ENCODE assay signal across 23 cellular contexts in genomic region chr1:231401478-231401877, GRCh38.
"Had no signal": no experiment of that assay in that cellular context is flagged by ENCODE, and none has a peak within 500 bp of the region (broad histone marks: within the 10 kb centered on the region; RNA-seq: fewer than 3 reads in every experiment).

No MANE protein-coding gene starts in this region.

- H3K9me3 ChIP-seq: colonic mucosa, esophagus squamous epithelium, gastrocnemius medialis, heart right ventricle, left lung, lower lobe of right lung, mucosa of descending colon had no signal

- H3K4me3 ChIP-seq: colonic mucosa, esophagus squamous epithelium, gastrocnemius medialis, heart right ventricle, left lung, lower lobe of right lung, mucosa of descending colon had no signal

- H3K27ac ChIP-seq: colonic mucosa, epithelial cell of prostate, esophagus squamous epithelium, heart right ventricle, left lung, lower lobe of right lung had no signal

- H3K27me3 ChIP-seq: colonic mucosa, esophagus squamous epithelium, gastrocnemius medialis, heart right ventricle, left lung had no signal

- H3K36me3 ChIP-seq: colonic mucosa, esophagus squamous epithelium, left lung, lower lobe of right lung had no signal

- ATAC-seq: effector memory CD8-positive, alpha-beta T cell; esophagus mucosa; gastrocnemius medialis; heart right ventricle; left cardiac atrium; left lung; left ventricle myocardium superior; lower lobe of right lung; mucosa of descending colon had no signal

- DNase-seq: colonic mucosa; cortex of kidney; effector CD8-positive, alpha-beta T cell; effector memory CD8-positive, alpha-beta T cell; endodermal cell; erythroblast; esophagus squamous epithelium; foreskin fibroblast; foreskin melanocyte; gastrocnemius medialis; glutamatergic neuron; head of caudate nucleus; heart right ventricle; hippocampal formation; left cardiac atrium; left lung; left ventricle myocardium superior; lower lobe of right lung; mesenchymal stem cell; mucosa of descending colon had no signal

- FAIRE-seq: keratinocyte had no signal

- H3K4me1 ChIP-seq: colonic mucosa, lower lobe of right lung had no signal
